Comparison of ENCODE assay signal across 10 cellular contexts in genomic region chr7:124263232-124263827, GRCh38.
DNase-seq lines count a peak whose midpoint lies in the region; ATAC-seq, FAIRE-seq and TF ChIP-seq lines count a peak whose summit lies in the region.
"Had no signal": no experiment of that assay in that cellular context is flagged by ENCODE, and none has a peak within 500 bp of the region (broad histone marks: within the 10 kb centered on the region; RNA-seq: fewer than 3 reads in every experiment).

No MANE protein-coding gene starts in this region.

- ATAC-seq in GM21423 (IDR thresholded peaks at IDR 0.05; ENCODE audit: unreplicated experiment) (peak; percentile 90), HG03378 (IDR thresholded peaks at IDR 0.05; ENCODE audit: unreplicated experiment) (peak; percentile 96), GM12878 (peak; percentile 98)
- ATAC-seq in stimulated activated naive B cell treated with anti-CD40 and anti-IgM and Interleukin-4, amounts not matched to agents 10 μg/mL and 1 μg/mL and 100 μg/mL, for 72 hours (replicated peaks), result no peak
- ATAC-seq: effector memory CD8-positive, alpha-beta T cell had no signal

- no peaks in the 10 kb centered on the region for H3K36me3 ChIP-seq in GM06990 (ENCODE audit: control insufficient read depth, insufficient read depth, low read length)
- no peaks in the 10 kb centered on the region for H3K36me3 ChIP-seq in GM12878 (ENCODE audit: control insufficient read depth in 2 of 2, insufficient read depth in 2 of 2, low read length in 1 of 2)

- in situ Hi-C loops in GM12878 (cut with MboI), result no loop called here

- RAD21 ChIA-PET in GM12878 (lab: Charles Lee; ENCODE audit: unreplicated experiment), result interaction anchor here (1.3 to 3.3 kb wide), 2 partner anchors 13 to 93 kb away, joined by 3 to 16 read pairs; no protein-coding TSS in a partner anchor

- DNase-seq in GM06990 (ENCODE audit: extremely low read depth, insufficient read length) (peak; percentile 35), GM12878 (ENCODE audit: low read depth, low spot score) (peak; percentile 31), NCI-H1436 treated with DMSO at 0.1 percent for 48 hours (lab: John Stamatoyannopoulos, UW) (no peak), HTR-8/SVneo (ENCODE audit: insufficient read length, low spot score) (no peak), frontal cortex (ENCODE audit: low spot score in 2 of 2) (no peak)
- no peak for DNase-seq in stimulated activated naive B cell treated with anti-CD40 and anti-IgM and Interleukin-4, amounts not matched to agents 10 μg/mL and 1 μg/mL and 100 μg/mL, for 72 hours
- DNase-seq: effector memory CD8-positive, alpha-beta T cell; SHP77 had no signal

- no peak for TF ChIP-seq POLR2A in GM12878 (IDR thresholded peaks at IDR 0.05; ENCODE audit: low read depth, low read length)

- peak; percentile 26 to 63; a peak in 2 of 4 replicates for TF ChIP-seq EP300 in GM12878 (IDR thresholded peaks at IDR 0.05; ENCODE audit: borderline replicate concordance in 1 of 2, control insufficient read depth in 1 of 2, low read depth in 2 of 2, low read length in 2 of 2)

- H3K27ac Mint-ChIP-seq in stimulated activated naive B cell treated with anti-CD40 and anti-IgM and Interleukin-4, amounts not matched to agents 10 μg/mL and 1 μg/mL and 100 μg/mL, for 72 hours, result no peak overlapping the region
- H3K27ac Mint-ChIP-seq: effector memory CD8-positive, alpha-beta T cell had no signal

- no peak overlapping the region for H3K4me3 Mint-ChIP-seq in stimulated activated naive B cell treated with anti-CD40 and anti-IgM and Interleukin-4, amounts not matched to agents 10 μg/mL and 1 μg/mL and 100 μg/mL, for 72 hours
- H3K4me3 Mint-ChIP-seq: effector memory CD8-positive, alpha-beta T cell had no signal

- H3K79me2 ChIP-seq in GM12878 (ENCODE audit: control insufficient read depth, insufficient read depth, low read length), result no peaks in the 10 kb centered on the region

- TF ChIP-seq RAD21 in GM12878 (IDR thresholded peaks at IDR 0.05; ENCODE audit: insufficient read depth, low read depth, low read length), result no peak

- 65% methylated on average over 4 of the region's 4 CpGs for WGBS in GM12878 (ENCODE audit: insufficient coverage, insufficient replicate concordance, low lambda C conversion rate, missing lambda C conversion rate)

- no peaks in the 10 kb centered on the region for H3K9me3 ChIP-seq in GM12878 (replicated peaks; ENCODE audit: control insufficient read depth, insufficient read depth, low read length)

- no peaks in the 10 kb centered on the region for H3K4me1 ChIP-seq in GM12878 (ENCODE audit: control insufficient read depth, insufficient read depth, low read length)

- peak overlapping the region; percentile 28; the same call in 1 of the 2 replicates for H2AFZ ChIP-seq in GM12878 (ENCODE audit: control insufficient read depth, low read depth, low read length)

- H3K4me1 Mint-ChIP-seq in stimulated activated naive B cell treated with anti-CD40 and anti-IgM and Interleukin-4, amounts not matched to agents 10 μg/mL and 1 μg/mL and 100 μg/mL, for 72 hours, result no peaks in the 10 kb centered on the region

- H3K4me3 ChIP-seq in GM06990 (replicated peaks; ENCODE audit: low read depth, low read length), result no peak overlapping the region
- H3K4me3 ChIP-seq in GM12878, result no peak overlapping the region

- CTCF ChIA-PET in GM12878 (lab: Yijun Ruan, JAX), result interaction anchor here (0.6 to 4.2 kb wide), 5 partner anchors 9 to 108 kb away, joined by 3 to 20 read pairs (median 4); no protein-coding TSS in a partner anchor

- SMC1A ChIA-PET in GM12878 (lab: Charles Lee; ENCODE audit: uncharacterized antibody, unreplicated experiment), result interaction anchor here (1.0 to 4.2 kb wide), 5 partner anchors 10 to 107 kb away, joined by 3 to 44 read pairs (median 4); no protein-coding TSS in a partner anchor

- POLR2A ChIA-PET in GM12878 (lab: Charles Lee), result interaction anchor here (1.0 to 1.1 kb wide), 2 partner anchors 13 kb away, joined by 3 to 4 read pairs; no protein-coding TSS in a partner anchor

- no peaks in the 10 kb centered on the region for H3K36me3 Mint-ChIP-seq in stimulated activated naive B cell treated with anti-CD40 and anti-IgM and Interleukin-4, amounts not matched to agents 10 μg/mL and 1 μg/mL and 100 μg/mL, for 72 hours

- BruUV-seq in GM12878 (replicated peaks; lab: Mats Ljungman, UMichigan), result no TSS peak

- H4K20me1 ChIP-seq in GM12878 (ENCODE audit: control insufficient read depth, insufficient read depth), result no peaks in the 10 kb centered on the region

- H3K27me3 ChIP-seq in GM06990 (replicated peaks; ENCODE audit: control insufficient read depth, insufficient read depth, low read length), result no peaks in the 10 kb centered on the region
- H3K27me3 ChIP-seq in GM12878 (replicated peaks in 1 of 2; ENCODE audit: control insufficient read depth in 2 of 2, insufficient read depth in 2 of 2, low read length in 1 of 2), result no peaks in the 10 kb centered on the region

- FAIRE-seq in GM12878 (lab: Jason Lieb, UNC) (peak; percentile 57), HTR-8/SVneo (lab: Jason Lieb, UNC) (no peak), frontal cortex (lab: Jason Lieb, UNC) (no peak)

- H3K4me2 ChIP-seq in GM12878 (ENCODE audit: control insufficient read depth, insufficient read depth), result no peak overlapping the region

- peaks cover 0 to 1% of the 10 kb centered on the region in 2 donors for H3K9me3 Mint-ChIP-seq in stimulated activated naive B cell treated with anti-CD40 and anti-IgM and Interleukin-4, amounts not matched to agents 10 μg/mL and 1 μg/mL and 100 μg/mL, for 72 hours

- intact Hi-C loops in GM12878 (cut with micrococcal nuclease; ENCODE audit: unreplicated experiment), result no loop called here

- TF ChIP-seq CTCF in GM06990 (IDR thresholded peaks at IDR 0.05; ENCODE audit: insufficient read depth, low read length, poor library complexity, severe bottlenecking), result no peak
- TF ChIP-seq CTCF in GM12878 (IDR thresholded peaks at IDR 0.05 in 2 of 3, conservative IDR thresholded peaks at IDR 0.05 in 1 of 3; ENCODE audit: control insufficient read depth in 2 of 3, extremely low read depth in 1 of 3, insufficient read depth in 1 of 3, low read depth in 3 of 3, low read length in 3 of 3), result no peak

- H3K9ac ChIP-seq in GM12878 (ENCODE audit: control insufficient read depth, insufficient read depth, low read length), result no peak overlapping the region

- no peaks in the 10 kb centered on the region for H3K27me3 Mint-ChIP-seq in stimulated activated naive B cell treated with anti-CD40 and anti-IgM and Interleukin-4, amounts not matched to agents 10 μg/mL and 1 μg/mL and 100 μg/mL, for 72 hours
- H3K27me3 Mint-ChIP-seq: effector memory CD8-positive, alpha-beta T cell had no signal

- no peak overlapping the region for H3K27ac ChIP-seq in GM12878 (ENCODE audit: control insufficient read depth, insufficient read depth)

TF ChIP-seq in GM12878, 131 proteins besides CTCF, POLR2A, EP300 and RAD21 (continues in another document):
- TF ChIP-seq TAF1 (IDR thresholded peaks at IDR 0.05; ENCODE audit: borderline replicate concordance, low read depth, low read length) (no peak), LARP7 (IDR thresholded peaks at IDR 0.05) (no peak), PBX3 (IDR thresholded peaks at IDR 0.05; ENCODE audit: insufficient replicate concordance, low read depth, low read length) (peak; percentile 84), NR2F1 (conservative IDR thresholded peaks at IDR 0.05) (no peak), FOXM1 (IDR thresholded peaks at IDR 0.05; ENCODE audit: low read depth, low read length) (peak; percentile 56; the same call in 1 of the 2 replicates), ATF3 (IDR thresholded peaks at IDR 0.05; ENCODE audit: borderline replicate concordance, extremely low read depth, low read depth, low read length) (peak; percentile 37; the same call in 1 of the 2 replicates), RFX5 (IDR thresholded peaks at IDR 0.05; ENCODE audit: low read depth, low read length) (no peak), NFIC (IDR thresholded peaks at IDR 0.05; ENCODE audit: low read depth, low read length) (peak; percentile 40; the same call in 1 of the 2 replicates), ATF7 (IDR thresholded peaks at IDR 0.05; ENCODE audit: low read depth) (peak; percentile 76), NBN (IDR thresholded peaks at IDR 0.05) (peak; percentile 53; the same call in 1 of the 2 replicates), CEBPB (IDR thresholded peaks at IDR 0.05; ENCODE audit: borderline replicate concordance in 1 of 2, low read depth in 2 of 2, low read length in 2 of 2) (peak; percentile 60 to 93; a peak in 3 of 4 replicates), RUNX3 (IDR thresholded peaks at IDR 0.05; ENCODE audit: low read length) (peak; percentile 55; the same call in 1 of the 2 replicates), MYB (IDR thresholded peaks at IDR 0.05; ENCODE audit: borderline replicate concordance, low read depth, low read length) (no peak), ZBED1 (IDR thresholded peaks at IDR 0.05; ENCODE audit: borderline replicate concordance) (no peak), JUND (IDR thresholded peaks at IDR 0.05; ENCODE audit: low read depth, low read length) (0 out of 2 replicates have a peak, but pooled peaks have one; percentile 6)
- TF ChIP-seq, protein P1, sequence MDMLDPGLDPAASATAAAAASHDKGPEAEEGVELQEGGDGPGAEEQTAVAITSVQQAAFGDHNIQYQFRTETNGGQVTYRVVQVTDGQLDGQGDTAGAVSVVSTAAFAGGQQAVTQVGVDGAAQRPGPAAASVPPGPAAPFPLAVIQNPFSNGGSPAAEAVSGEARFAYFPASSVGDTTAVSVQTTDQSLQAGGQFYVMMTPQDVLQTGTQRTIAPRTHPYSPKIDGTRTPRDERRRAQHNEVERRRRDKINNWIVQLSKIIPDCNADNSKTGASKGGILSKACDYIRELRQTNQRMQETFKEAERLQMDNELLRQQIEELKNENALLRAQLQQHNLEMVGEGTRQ (IDR thresholded peaks at IDR 0.05; ENCODE audit: borderline replicate concordance, low read depth, low read length), result no peak

Comparison
In these comparisons a context has a peak if more than half of its experiments do, and no peak if none do; other contexts are left out.
1. DNase-seq: peak in GM06990 (single experiment) and GM12878 (single experiment); none in stimulated activated naive B cell treated with anti-CD40 and anti-IgM and Interleukin-4, amounts not matched to agents 10 μg/mL and 1 μg/mL and 100 μg/mL, for 72 hours (single experiment), NCI-H1436 treated with DMSO at 0.1 percent for 48 hours (single experiment), HTR-8/SVneo (single experiment) and frontal cortex (0 of 2).
2. ATAC-seq: peak in GM21423 (single experiment), HG03378 (single experiment) and GM12878 (single experiment); none in stimulated activated naive B cell treated with anti-CD40 and anti-IgM and Interleukin-4, amounts not matched to agents 10 μg/mL and 1 μg/mL and 100 μg/mL, for 72 hours (0 of 2).